9 cellular contexts compared by ENCODE assay signal in the genomic region with DNA sequence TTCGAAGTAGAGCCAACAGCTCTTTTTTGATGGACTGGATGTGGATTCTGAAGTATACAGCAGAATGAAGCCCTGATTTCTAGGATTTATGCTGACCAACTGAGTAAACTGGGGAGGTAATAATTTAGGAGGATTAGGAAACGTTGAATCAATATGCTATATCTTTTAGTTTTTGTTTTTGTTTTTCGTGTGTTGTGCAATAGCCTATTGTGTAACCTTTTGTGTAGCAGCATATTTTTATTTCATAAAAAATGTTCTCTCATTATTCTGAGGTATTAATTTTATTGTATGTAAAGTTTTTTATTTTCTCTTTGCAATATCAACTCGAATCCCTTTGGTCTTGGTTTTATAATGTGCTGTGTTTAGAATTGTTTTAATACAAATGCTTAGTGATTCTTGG.
"Had no signal": no experiment of that assay in that cellular context is flagged by ENCODE, and none has a peak within 500 bp of the region (broad histone marks: within the 10 kb centered on the region; RNA-seq: fewer than 3 reads in every experiment).

No MANE protein-coding gene starts in this region.

- H3K36me3 Mint-ChIP-seq: IgD-negative memory B cell had no signal

- H3K4me2 ChIP-seq: KMS-11 had no signal

- H3K4me1 Mint-ChIP-seq: H9 had no signal

- DNase-seq: GM23248, GOT3, H9, HCEC 1CT, Karpas-422, KBM-7 had no signal

- H3K27ac Mint-ChIP-seq: H9, IgD-negative memory B cell had no signal

- H3K9ac ChIP-seq: GM23248, KMS-11 had no signal

- H3K27ac ChIP-seq: GM23248, HL-60, KMS-11 had no signal

- H3K4me3 Mint-ChIP-seq: H9, IgD-negative memory B cell had no signal

- H2AFZ ChIP-seq: GM23248 had no signal

- H3K4me3 ChIP-seq: GM23248 had no signal

- H3K27me3 Mint-ChIP-seq: IgD-negative memory B cell had no signal
